11 cellular contexts compared by ENCODE assay signal in genomic region chr6:128508588-128509296, GRCh38. TPM values are rescaled to one million over a fixed set of nuclear protein-coding genes. Genes with fewer than 3 reads are reported as not detected.
DNase-seq lines count a peak whose midpoint lies in the region; ATAC-seq, FAIRE-seq and TF ChIP-seq lines count a peak whose summit lies in the region.
"Had no signal": no experiment of that assay in that cellular context is flagged by ENCODE, and none has a peak within 500 bp of the region (broad histone marks: within the 10 kb centered on the region; RNA-seq: fewer than 3 reads in every experiment).

No MANE protein-coding gene starts in this region.

- H3K27ac Mint-ChIP-seq in activated T-helper 17 cell treated with anti-CD3 and anti-CD28 coated beads, Interleukin-2, amount 50 U/mL, for 72 hours = no peak overlapping the region
- H3K27ac Mint-ChIP-seq: activated naive CD4-positive, alpha-beta T cell treated with anti-CD3 and anti-CD28 coated beads, Interleukin-2, amount 50 U/mL, for 24 hours had no signal

- no peak for ATAC-seq in activated T-helper 17 cell treated with anti-CD3 and anti-CD28 coated beads, Interleukin-2, amount 50 U/mL, for 72 hours (replicated peaks)

- FAIRE-seq in GM12892 (lab: Jason Lieb, UNC) = no peak

- TF ChIP-seq CTCF in RWPE1 (conservative IDR thresholded peaks at IDR 0.05; ENCODE audit: low read depth) = no peak

- no peaks in the 10 kb centered on the region for H3K4me1 Mint-ChIP-seq in activated T-helper 17 cell treated with anti-CD3 and anti-CD28 coated beads, Interleukin-2, amount 50 U/mL, for 72 hours
- H3K4me1 Mint-ChIP-seq: activated naive CD4-positive, alpha-beta T cell treated with anti-CD3 and anti-CD28 coated beads, Interleukin-2, amount 50 U/mL, for 24 hours had no signal

- DNase-seq in GM03348 (ENCODE audit: low spot score) (peak; percentile 76), RWPE1 (ENCODE audit: low spot score) (peak; percentile 89), fibroblast of peridontal ligament (ENCODE audit: extremely low read depth) (peak; percentile 92), pulmonary artery endothelial cell (ENCODE audit: low read depth, low spot score) (peak; percentile 82), NCI-H748 treated with DMSO at 0.1 percent for 48 hours (lab: John Stamatoyannopoulos, UW) (no peak), GM12892 (ENCODE audit: insufficient read length) (no peak), cardiac septum (ENCODE audit: low spot score) (no peak)
- DNase-seq: NCI-H2171 treated with DMSO at 0.1 percent for 48 hours had no signal

- no peak overlapping the region for H3K4me3 Mint-ChIP-seq in activated T-helper 17 cell treated with anti-CD3 and anti-CD28 coated beads, Interleukin-2, amount 50 U/mL, for 72 hours
- H3K4me3 Mint-ChIP-seq: activated naive CD4-positive, alpha-beta T cell treated with anti-CD3 and anti-CD28 coated beads, Interleukin-2, amount 50 U/mL, for 24 hours had no signal

- POLR2A ChIA-PET in RWPE1 (lab: Yijun Ruan, JAX; ENCODE audit: low non-redundant PET) = no interaction called here

- no peaks in the 10 kb centered on the region for H3K36me3 Mint-ChIP-seq in activated T-helper 17 cell treated with anti-CD3 and anti-CD28 coated beads, Interleukin-2, amount 50 U/mL, for 72 hours (ENCODE audit: low read depth)
- H3K36me3 Mint-ChIP-seq: activated naive CD4-positive, alpha-beta T cell treated with anti-CD3 and anti-CD28 coated beads, Interleukin-2, amount 50 U/mL, for 24 hours had no signal

- H3K9me3 Mint-ChIP-seq in activated T-helper 17 cell treated with anti-CD3 and anti-CD28 coated beads, Interleukin-2, amount 50 U/mL, for 72 hours = no peaks in the 10 kb centered on the region
- H3K9me3 Mint-ChIP-seq: activated naive CD4-positive, alpha-beta T cell treated with anti-CD3 and anti-CD28 coated beads, Interleukin-2, amount 50 U/mL, for 24 hours had no signal

- H3K27me3 Mint-ChIP-seq in activated T-helper 17 cell treated with anti-CD3 and anti-CD28 coated beads, Interleukin-2, amount 50 U/mL, for 72 hours = peaks cover 19% of the 10 kb centered on the region

- no peak for TF ChIP-seq POLR2A in GM12892 (IDR thresholded peaks at IDR 0.05; ENCODE audit: low read depth, low read length)

- CTCF ChIA-PET in RWPE1 (lab: Yijun Ruan, JAX) = interaction anchor here (0.9 kb wide), 1 partner anchor 217 kb away, joined by 5 read pairs; no protein-coding TSS in a partner anchor

- peak overlapping the region; percentile 90 for H3K27ac ChIP-seq in RWPE1
- H3K27ac ChIP-seq: neutrophil had no signal

- intact Hi-C loops in cardiac septum (cut with DNase I) = no loop called here

RNA-seq across cellular contexts. Expression of gene PTPRK, which starts 11.7 kb away (rescaled TPM):
- 61.3 and 67.1 TPM in 2 replicates for total RNA-seq in pulmonary artery endothelial cell
- total RNA-seq in activated T-helper 17 cell treated with anti-CD3 and anti-CD28 coated beads, Interleukin-2, amount 50 U/mL, for 72 hours = 10 to 100 TPM in 1 of 2 donors, 1 to 10 TPM in 1; 7.6 to 12.3 TPM
- polyA plus RNA-seq in GM12892 (2012; ENCODE audit: missing spikeins) = 0.28 TPM
- total RNA-seq in cardiac septum = 51.4 TPM

Comparison
In these comparisons a context has a peak if more than half of its experiments do, and no peak if none do; other contexts are left out.
1. DNase-seq: peak in GM03348 (single experiment), RWPE1 (single experiment), fibroblast of peridontal ligament (single experiment) and pulmonary artery endothelial cell (single experiment); none in NCI-H748 treated with DMSO at 0.1 percent for 48 hours (single experiment), GM12892 (single experiment) and cardiac septum (single experiment).